8 cellular contexts compared by ENCODE assay signal in the genomic region with DNA sequence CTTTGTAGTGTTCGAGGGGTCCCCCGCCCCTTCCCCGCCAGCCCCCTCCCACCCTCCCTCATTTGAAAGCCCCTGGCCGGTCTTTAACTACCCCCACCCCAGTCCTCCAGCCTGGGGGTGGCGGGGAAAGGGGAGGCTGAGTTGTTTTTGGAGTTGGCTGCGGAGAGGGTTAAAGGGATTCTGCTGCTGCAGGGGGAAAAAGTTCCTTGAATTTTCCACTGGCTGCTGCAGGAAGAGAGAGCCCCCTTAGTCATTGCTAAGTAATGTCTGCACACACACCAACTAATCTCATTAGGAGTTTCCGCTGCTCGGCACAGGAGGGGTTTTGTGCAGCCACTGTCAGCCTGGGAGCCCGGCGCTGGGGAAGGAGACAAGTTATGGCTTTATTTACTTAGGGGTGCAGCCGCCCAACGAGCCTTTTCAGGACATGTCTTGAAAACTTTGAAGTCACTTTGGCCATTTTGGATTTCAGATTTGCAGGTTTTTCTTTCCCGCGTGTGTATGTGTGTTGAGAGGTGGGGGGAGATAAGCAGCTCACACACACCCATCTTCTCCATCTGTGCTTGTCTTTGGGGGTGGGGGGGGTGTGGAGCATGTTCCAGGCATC. TPM values are rescaled to one million over a fixed set of nuclear protein-coding genes. Genes with fewer than 3 reads are reported as not detected.
A peak's percentile ranks its signal among the peaks of the same experiment; 100 is the strongest.
DNase-seq lines count a peak whose midpoint lies in the region; ATAC-seq and TF ChIP-seq lines count a peak whose summit lies in the region.

No MANE protein-coding gene starts in this region.

- H3K4me1 ChIP-seq in esophagus (ENCODE audit: control insufficient read depth in 2 of 2, insufficient read depth in 2 of 2, low read length in 1 of 2) = peaks cover 2% of the 10 kb centered on the region in 2 donors

- H3K9me3 ChIP-seq in CD4-positive, alpha-beta T cell (ENCODE audit: control insufficient read depth, low read length) = no peaks in the 10 kb centered on the region
- H3K9me3 ChIP-seq in esophagus (ENCODE audit: control insufficient read depth in 2 of 2, insufficient read depth in 1 of 2, low read depth in 1 of 2, low read length in 1 of 2) = no peaks in the 10 kb centered on the region
- H3K9me3 ChIP-seq in neural cell (ENCODE audit: low read length) = no peaks in the 10 kb centered on the region

- no peak overlapping the region for H2AFZ ChIP-seq in neural cell (ENCODE audit: low read depth, low read length)

- TF ChIP-seq RAD21 in neural cell (conservative IDR thresholded peaks at IDR 0.05) = no peak

- no peak for TF ChIP-seq EP300 in neural cell (conservative IDR thresholded peaks at IDR 0.05; ENCODE audit: poor library complexity, severe bottlenecking)

- peak in 8 of 10 experiments; percentile 24 to 58 (median 36) for DNase-seq in CD4-positive, alpha-beta T cell
- DNase-seq in Jurkat, Clone E6-1 (ENCODE audit: low read depth, low spot score) = no peak
- peak; percentile 84 for DNase-seq in activated CD8-positive, alpha-beta memory T cell treated with anti-CD3 and anti-CD28 coated beads for 24 hours
- DNase-seq in SHP77 treated with DMSO at 0.1 percent for 48 hours (lab: John Stamatoyannopoulos, UW) = no peak
- DNase-seq in NCI-H146 treated with DMSO at 0.1 percent for 48 hours (lab: John Stamatoyannopoulos, UW; ENCODE audit: unreplicated experiment) = no peak

- H3K9me3 Mint-ChIP-seq in CD4-positive, alpha-beta T cell = no peaks in the 10 kb centered on the region

- H3K79me2 ChIP-seq in neural cell (replicated peaks; ENCODE audit: insufficient read depth, low read length) = no peaks in the 10 kb centered on the region

- H3F3A ChIP-seq in neural cell (ENCODE audit: insufficient read depth, low read length, poor library complexity, severe bottlenecking) = no peaks in the 10 kb centered on the region

- H3K36me3 ChIP-seq in esophagus (ENCODE audit: control insufficient read depth in 2 of 2, insufficient read depth in 2 of 2, low read length in 1 of 2) (no peaks in the 10 kb centered on the region), neural cell (ENCODE audit: insufficient read depth, low read length) (no peaks in the 10 kb centered on the region)

- H3K27me3 ChIP-seq in CD4-positive, alpha-beta T cell (ENCODE audit: control insufficient read depth, insufficient read depth, low read length) = no peaks in the 10 kb centered on the region
- H3K27me3 ChIP-seq in esophagus (ENCODE audit: control insufficient read depth in 1 of 2, insufficient read depth in 2 of 2, low read length in 2 of 2) (no peaks in the 10 kb centered on the region), neural cell (ENCODE audit: insufficient read depth, low read depth, low read length) (peaks cover 50% of the 10 kb centered on the region)

- CTCF ChIA-PET in CD4-positive, alpha-beta T cell (lab: Charles Lee) = interaction anchor here (9.5 kb wide), 1 partner anchor 17 kb away, joined by 83 read pairs; no protein-coding TSS in a partner anchor

- intact Hi-C loops in CD4-positive, alpha-beta T cell (cut with DNase I, micrococcal nuclease) = loop anchor here (1.0 to 5.0 kb wide), 6 partner anchors 13 to 291 kb away; a partner anchor contains a TSS

- peaks cover 64% of the 10 kb centered on the region for H3K4me1 Mint-ChIP-seq in CD4-positive, alpha-beta T cell (ENCODE audit: low read depth)

- peak overlapping the region; percentile 5 for H3K4me3 ChIP-seq in Jurkat, Clone E6-1 (ENCODE audit: low read length)
- H3K4me3 ChIP-seq in esophagus (ENCODE audit: low read depth in 1 of 2, low read length in 2 of 2) = peak overlapping the region; percentile 53 to 100
- peak overlapping the region; percentile 70 for H3K4me3 ChIP-seq in neural cell (ENCODE audit: low read length)

- POLR2A ChIA-PET in CD4-positive, alpha-beta T cell (lab: Charles Lee) = interaction anchor here (0.6 to 2.2 kb wide), 15 partner anchors 8 to 203 kb away, joined by 3 to 42 read pairs (median 4); a partner anchor contains a TSS

- H3K36me3 Mint-ChIP-seq in CD4-positive, alpha-beta T cell (ENCODE audit: low read depth) = peaks cover 16% of the 10 kb centered on the region

- no peaks in the 10 kb centered on the region for H3K27me3 Mint-ChIP-seq in CD4-positive, alpha-beta T cell

- H3K9me2 ChIP-seq in neural cell (ENCODE audit: insufficient read depth, low read length) = no peaks in the 10 kb centered on the region

- no peaks in the 10 kb centered on the region for H4K20me1 ChIP-seq in neural cell (ENCODE audit: insufficient read depth)

- no peak overlapping the region for H3K4me2 ChIP-seq in neural cell (ENCODE audit: low read length)

- ATAC-seq in CD4-positive, alpha-beta T cell (ENCODE audit: poor library complexity) = peak; percentile 9
- ATAC-seq in GM19452 (IDR thresholded peaks at IDR 0.05; ENCODE audit: unreplicated experiment) = no peak

- peak overlapping the region; percentile 97 for H3K27ac Mint-ChIP-seq in CD4-positive, alpha-beta T cell

- TF ChIP-seq CTCF in CD4-positive, alpha-beta T cell (IDR thresholded peaks at IDR 0.05) = no peak
- no peak for TF ChIP-seq CTCF in neural cell (IDR thresholded peaks at IDR 0.05; ENCODE audit: poor library complexity, severe bottlenecking)

- no peak overlapping the region for H3K9ac ChIP-seq in neural cell (ENCODE audit: low read length)

- peak overlapping the region; percentile 96 for H3K4me3 Mint-ChIP-seq in CD4-positive, alpha-beta T cell

- 3 to 10% methylated on average over 12 to 14 of the region's 14 CpGs for WGBS in esophagus, 2 donors

- peak overlapping the region; percentile 78 for H3K27ac ChIP-seq in CD4-positive, alpha-beta T cell (ENCODE audit: low read depth, low read length)
- H3K27ac ChIP-seq in esophagus (ENCODE audit: low read depth in 2 of 2, low read length in 1 of 2) = peak overlapping the region; percentile 97 to 98
- H3K27ac ChIP-seq in neural cell (ENCODE audit: low read length) = no peak overlapping the region

TF ChIP-seq in neural cell, 6 proteins besides CTCF, POLR2A, EP300 and RAD21:
- TF ChIP-seq POLR2AphosphoS5 (IDR thresholded peaks at IDR 0.05) = no peak
- no peak for TF ChIP-seq MXI1 (conservative IDR thresholded peaks at IDR 0.05; ENCODE audit: poor library complexity, severe bottlenecking)
- no peak for TF ChIP-seq TAF1 (IDR thresholded peaks at IDR 0.05; ENCODE audit: low read depth)
- TF ChIP-seq, protein P1, sequence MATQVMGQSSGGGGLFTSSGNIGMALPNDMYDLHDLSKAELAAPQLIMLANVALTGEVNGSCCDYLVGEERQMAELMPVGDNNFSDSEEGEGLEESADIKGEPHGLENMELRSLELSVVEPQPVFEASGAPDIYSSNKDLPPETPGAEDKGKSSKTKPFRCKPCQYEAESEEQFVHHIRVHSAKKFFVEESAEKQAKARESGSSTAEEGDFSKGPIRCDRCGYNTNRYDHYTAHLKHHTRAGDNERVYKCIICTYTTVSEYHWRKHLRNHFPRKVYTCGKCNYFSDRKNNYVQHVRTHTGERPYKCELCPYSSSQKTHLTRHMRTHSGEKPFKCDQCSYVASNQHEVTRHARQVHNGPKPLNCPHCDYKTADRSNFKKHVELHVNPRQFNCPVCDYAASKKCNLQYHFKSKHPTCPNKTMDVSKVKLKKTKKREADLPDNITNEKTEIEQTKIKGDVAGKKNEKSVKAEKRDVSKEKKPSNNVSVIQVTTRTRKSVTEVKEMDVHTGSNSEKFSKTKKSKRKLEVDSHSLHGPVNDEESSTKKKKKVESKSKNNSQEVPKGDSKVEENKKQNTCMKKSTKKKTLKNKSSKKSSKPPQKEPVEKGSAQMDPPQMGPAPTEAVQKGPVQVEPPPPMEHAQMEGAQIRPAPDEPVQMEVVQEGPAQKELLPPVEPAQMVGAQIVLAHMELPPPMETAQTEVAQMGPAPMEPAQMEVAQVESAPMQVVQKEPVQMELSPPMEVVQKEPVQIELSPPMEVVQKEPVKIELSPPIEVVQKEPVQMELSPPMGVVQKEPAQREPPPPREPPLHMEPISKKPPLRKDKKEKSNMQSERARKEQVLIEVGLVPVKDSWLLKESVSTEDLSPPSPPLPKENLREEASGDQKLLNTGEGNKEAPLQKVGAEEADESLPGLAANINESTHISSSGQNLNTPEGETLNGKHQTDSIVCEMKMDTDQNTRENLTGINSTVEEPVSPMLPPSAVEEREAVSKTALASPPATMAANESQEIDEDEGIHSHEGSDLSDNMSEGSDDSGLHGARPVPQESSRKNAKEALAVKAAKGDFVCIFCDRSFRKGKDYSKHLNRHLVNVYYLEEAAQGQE (IDR thresholded peaks at IDR 0.05; ENCODE audit: borderline replicate concordance) = no peak
- TF ChIP-seq EZH2 (IDR thresholded peaks at IDR 0.05; ENCODE audit: borderline replicate concordance, insufficient read depth, low read length, poor library complexity, severe bottlenecking) = no peak
- TF ChIP-seq SMC3 (conservative IDR thresholded peaks at IDR 0.05; ENCODE audit: poor library complexity) = no peak
TF ChIP-seq in neural cell: peak in this region for 0.

RNA-seq across cellular contexts. Expression of a gene that starts 1.8 kb away (rescaled TPM):
- total RNA-seq in CD4-positive, alpha-beta T cell = 10 to 100 TPM; 26.8 to 31.5 TPM
- polyA plus RNA-seq in Jurkat, Clone E6-1 (2012; ENCODE audit: insufficient read depth, insufficient read length) = 2.6 TPM
- polyA plus RNA-seq in esophagus (10 to 100 TPM; 15.8 to 17.0 TPM), neural cell (0.10 TPM in 1 of 2 replicates, not detected in the other)
- polyA minus RNA-seq in neural cell = not detected in 2 replicates

Comparison
In these comparisons a context has a peak if more than half of its experiments do, and no peak if none do; other contexts are left out.
1. DNase-seq: peak in CD4-positive, alpha-beta T cell (8 of 10) and activated CD8-positive, alpha-beta memory T cell treated with anti-CD3 and anti-CD28 coated beads for 24 hours (single experiment); none in Jurkat, Clone E6-1 (single experiment), SHP77 treated with DMSO at 0.1 percent for 48 hours (single experiment) and NCI-H146 treated with DMSO at 0.1 percent for 48 hours (single experiment).
2. H3K4me3 ChIP-seq: peak in every context shown above with its lines; median percentile 76 in esophagus; 70 in neural cell; 5 in Jurkat, Clone E6-1.
3. RNA of a gene that starts 1.8 kb away (polyA plus RNA-seq): 15.8 to 17.0 TPM in esophagus; 0.10 TPM in neural cell; every median in the first group is over 10 times any median in the second.